18 cellular contexts compared by ENCODE assay signal in the genomic region with DNA sequence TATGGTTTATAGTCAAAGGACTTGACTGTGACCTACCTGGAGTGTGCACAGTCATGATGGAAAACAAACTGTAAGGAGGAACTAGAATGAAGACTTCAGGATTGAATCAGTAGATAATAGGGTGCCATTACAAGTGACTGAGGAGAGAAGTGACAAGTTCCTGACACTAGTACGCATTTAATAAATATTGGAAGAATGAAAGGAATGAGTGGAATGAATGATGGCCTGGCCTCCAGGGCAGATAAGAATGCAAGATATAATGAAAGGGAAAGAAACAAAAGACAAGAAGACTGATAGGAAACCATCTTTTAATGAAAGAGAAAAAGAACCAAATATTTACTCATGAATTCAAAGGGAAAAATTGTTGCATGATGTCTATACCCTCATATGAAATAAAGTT.
"Had no signal": no experiment of that assay in that cellular context is flagged by ENCODE, and none has a peak within 500 bp of the region (broad histone marks: within the 10 kb centered on the region; RNA-seq: fewer than 3 reads in every experiment).

No MANE protein-coding gene starts in this region.

- DNase-seq: activated gamma-delta T cell treated with Interleukin-2 at 50 U/mL for 16 hours; activated T-cell treated with anti-CD3 and anti-CD28 coated beads, Interleukin-2, amount 50 U/mL, for 1 hour; aorta; caudate nucleus; dermis blood vessel endothelial cell; effector CD8-positive, alpha-beta T cell; erythroblast; left lung; naive thymus-derived CD4-positive, alpha-beta T cell; retina; sigmoid colon; stimulated activated CD4-positive, alpha-beta T cell treated with anti-CD3 and anti-CD28 coated beads, Interleukin-4, amount 100 ng/mL, for 1 hour; stimulated activated naive CD4-positive, alpha-beta T cell; T-helper 9 cell; upper lobe of right lung had no signal

- H3K4me1 ChIP-seq: left lung, sigmoid colon, upper lobe of right lung had no signal

- H3K4me3 ChIP-seq: left lung, sigmoid colon, thoracic aorta, upper lobe of right lung had no signal

- ATAC-seq: left lung; naive thymus-derived CD4-positive, alpha-beta T cell; upper lobe of right lung; WTC11 had no signal

- H3K36me3 ChIP-seq: brain microvascular endothelial cell, left lung, sigmoid colon, thoracic aorta, upper lobe of right lung had no signal

- H3K27ac ChIP-seq: brain microvascular endothelial cell, left lung, sigmoid colon, thoracic aorta, upper lobe of right lung had no signal

- H3K9me3 ChIP-seq: left lung, sigmoid colon, thoracic aorta, upper lobe of right lung had no signal

- H3K27me3 ChIP-seq: brain microvascular endothelial cell, sigmoid colon, upper lobe of right lung had no signal
